7 cellular contexts compared by ENCODE assay signal in the genomic region with DNA sequence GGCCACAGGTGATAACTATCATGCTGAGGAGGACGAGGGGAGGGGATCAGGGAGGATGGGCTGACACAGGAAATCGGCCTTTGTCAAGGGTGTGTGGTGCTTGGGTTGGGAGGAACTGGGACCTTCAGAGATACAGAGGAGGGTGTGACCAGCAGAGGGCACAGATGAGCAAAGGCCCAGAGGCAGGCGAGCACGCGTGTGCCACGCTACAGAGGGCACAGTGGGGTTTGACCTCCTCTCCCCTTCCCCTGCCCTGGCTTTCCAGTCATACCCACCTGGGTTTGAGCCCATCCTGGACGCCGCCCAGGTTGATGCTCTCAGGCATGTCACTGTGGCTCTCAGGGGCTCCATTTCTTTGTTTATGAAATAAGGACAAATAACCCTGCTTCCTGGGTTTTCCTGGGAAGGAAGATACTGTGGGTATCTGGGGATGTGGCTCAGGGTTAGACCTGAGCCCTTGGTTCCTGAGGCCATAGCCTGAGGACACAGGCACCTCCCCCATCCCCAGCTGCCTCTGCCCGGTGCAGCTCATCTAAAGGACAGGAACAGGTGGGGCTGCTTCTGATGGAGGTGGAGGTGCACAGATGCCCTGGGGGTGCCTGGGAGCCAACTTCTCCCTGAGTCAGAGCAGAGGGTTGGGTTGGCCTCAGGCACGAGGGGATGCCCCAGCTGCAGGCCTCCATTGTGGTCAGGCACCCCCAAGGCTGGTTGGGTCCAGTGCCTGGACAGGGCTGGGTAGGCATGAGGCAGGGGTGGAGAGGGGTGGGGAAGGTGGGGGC. TPM values are rescaled to one million over a fixed set of nuclear protein-coding genes. Genes with fewer than 3 reads are reported as not detected.
DNase-seq lines count a peak whose midpoint lies in the region; ATAC-seq and TF ChIP-seq lines count a peak whose summit lies in the region.

No MANE protein-coding gene starts in this region.

- H3K36me3 ChIP-seq in endodermal cell (ENCODE audit: control insufficient read depth, insufficient read depth, low read length) (no peaks in the 10 kb centered on the region), mucosa of descending colon (ENCODE audit: low read depth) (no peaks in the 10 kb centered on the region)

- H3K27ac Mint-ChIP-seq in endodermal cell: no peak overlapping the region

- no peaks in the 10 kb centered on the region for H3K9me3 Mint-ChIP-seq in endodermal cell

- peak; percentile 98 for TF ChIP-seq CTCF in GM12873 (IDR thresholded peaks at IDR 0.05; ENCODE audit: insufficient read depth, low read depth, low read length, missing control alignments)
- TF ChIP-seq CTCF in endodermal cell (conservative IDR thresholded peaks at IDR 0.05): peak; percentile 86
- peak; percentile 61 for TF ChIP-seq CTCF in mucosa of descending colon (IDR thresholded peaks at IDR 0.05)

- H3K4me1 ChIP-seq in endodermal cell (ENCODE audit: control insufficient read depth, insufficient read depth, low read length): peaks cover 2% of the 10 kb centered on the region
- peaks cover 4% of the 10 kb centered on the region for H3K4me1 ChIP-seq in mucosa of descending colon (ENCODE audit: low read depth)

- no peaks in the 10 kb centered on the region for H3K36me3 Mint-ChIP-seq in endodermal cell (ENCODE audit: low read depth)

- peaks cover 11% of the 10 kb centered on the region for H3K27me3 Mint-ChIP-seq in endodermal cell (ENCODE audit: insufficient read depth)

- no peaks in the 10 kb centered on the region for H3K27me3 ChIP-seq in endodermal cell (ENCODE audit: control insufficient read depth, insufficient read depth, low read length, poor library complexity, severe bottlenecking)

- intact Hi-C loops in mucosa of descending colon (cut with DNase I, micrococcal nuclease): no loop called here

- 54 to 59% methylated on average over 4 to 10 of the region's 10 CpGs for WGBS in endodermal cell (ENCODE audit: insufficient coverage in 1 of 2, insufficient read length in 1 of 2), 2 experiments

- ATAC-seq in HG02678 (IDR thresholded peaks at IDR 0.05; ENCODE audit: unreplicated experiment) (peak; percentile 57), mucosa of descending colon (peak; percentile 91)

- H3K27ac ChIP-seq in endodermal cell (ENCODE audit: low read depth, low read length): no peak overlapping the region

- H3K9ac ChIP-seq in endodermal cell (ENCODE audit: extremely low read depth, low read length, poor library complexity, severe bottlenecking): no peak overlapping the region

- H3K4me1 Mint-ChIP-seq in endodermal cell: peaks cover 8% of the 10 kb centered on the region

- H3K9me3 ChIP-seq in endodermal cell (ENCODE audit: control insufficient read depth, low read length) (no peaks in the 10 kb centered on the region), mucosa of descending colon (no peaks in the 10 kb centered on the region)

- peak; percentile 78 for DNase-seq in NCI-H69 (lab: John Stamatoyannopoulos, UW)
- peak; percentile 48 to 63 for DNase-seq in activated CD8-positive, alpha-beta memory T cell treated with anti-CD3 and anti-CD28 coated beads for 1 hour (ENCODE audit: extremely low read depth in 1 of 2, low read depth in 1 of 2)
- peak; percentile 94 for DNase-seq in endodermal cell
- peak; percentile 79 to 91 (median 80) for DNase-seq in mucosa of descending colon
- DNase-seq in stimulated activated CD8-positive, alpha-beta memory T cell treated with anti-CD3 and anti-CD28 coated beads, Interleukin-7, amount 100 ng/mL, for 48 hours (ENCODE audit: extremely low read depth in 1 of 2, low read depth in 1 of 2): peak; percentile 58 to 78

- no peak overlapping the region for H3K4me3 ChIP-seq in endodermal cell (ENCODE audit: low read length)
- no peak overlapping the region for H3K4me3 ChIP-seq in mucosa of descending colon

- no peak overlapping the region for H3K4me3 Mint-ChIP-seq in endodermal cell

RNA-seq across cellular contexts. Expression of gene BEAN1, which starts 51.8 kb away (rescaled TPM):
- total RNA-seq in endodermal cell (under 1 TPM in 1 of 2 donors, not detected in 1; 0.18 TPM), mucosa of descending colon (under 1 TPM in 1 of 3 donors, not detected in 2; 0.22 TPM)
- 0.61 TPM for polyA plus RNA-seq in endodermal cell (2013, experiment 1 of 2)
- 0.33 TPM for polyA plus RNA-seq in endodermal cell (2013, experiment 2 of 2)
